ENCODE assay signal across 23 cellular contexts in genomic region chr15:27897481-27897880, GRCh38.
"Had no signal": no experiment of that assay in that cellular context is flagged by ENCODE, and none has a peak within 500 bp of the region (broad histone marks: within the 10 kb centered on the region; RNA-seq: fewer than 3 reads in every experiment).

No MANE protein-coding gene starts in this region.

- DNase-seq: erythroblast; foreskin melanocyte; head of caudate nucleus; left colon; left ventricle myocardium superior; mesendoderm; naive B cell; nephron progenitor cell; psoas muscle; retina; spleen; stimulated activated CD4-positive, alpha-beta T cell treated with anti-CD3 and anti-CD28 coated beads, Interleukin-15, amount 100 ng/mL, for 24 hours; stimulated activated CD4-positive, alpha-beta T cell treated with anti-CD3 and anti-CD28 coated beads, Interleukin-1b, Interleukin-23, amount 100 ng/mL, for 48 hours; stimulated activated CD4-positive, alpha-beta T cell treated with anti-CD3 and anti-CD28 coated beads, Interleukin-4, amount 100 ng/mL, for 24 hours; stimulated activated naive CD8-positive, alpha-beta T cell treated with anti-CD3 and anti-CD28 coated beads, Interleukin-15, amount 100 ng/mL, for 72 hours; transverse colon had no signal

- H3K4me3 ChIP-seq: hepatocyte, lung, psoas muscle, spleen, thoracic aorta, transverse colon had no signal

- FAIRE-seq: colon had no signal

- H3K4me2 ChIP-seq: hepatocyte had no signal

- H3K27me3 ChIP-seq: hepatocyte, spleen, transverse colon had no signal

- H3K27me3 Mint-ChIP-seq: dendritic cell treated with granulocyte-macrophage colony-stimulating factor and Interleukin-4, amounts not matched to agents 40 ng/mL and 50 ng/mL, for 4 days; stimulated activated memory B cell treated with anti-CD40 and anti-IgM and Interleukin-4, amounts not matched to agents 10 μg/mL and 1 μg/mL and 100 μg/mL, for 72 hours; stimulated activated naive CD8-positive, alpha-beta T cell treated with anti-CD3 and anti-CD28 coated beads, Interleukin-15, amount 100 ng/mL, for 72 hours had no signal

- H3K36me3 Mint-ChIP-seq: stimulated activated memory B cell treated with anti-CD40 and anti-IgM and Interleukin-4, amounts not matched to agents 10 μg/mL and 1 μg/mL and 100 μg/mL, for 72 hours had no signal

- H3K79me2 ChIP-seq: hepatocyte had no signal

- H3K4me1 ChIP-seq: psoas muscle, spleen, transverse colon had no signal

- H3K4me1 Mint-ChIP-seq: nephron progenitor cell; stimulated activated memory B cell treated with anti-CD40 and anti-IgM and Interleukin-4, amounts not matched to agents 10 μg/mL and 1 μg/mL and 100 μg/mL, for 72 hours; stimulated activated naive CD8-positive, alpha-beta T cell treated with anti-CD3 and anti-CD28 coated beads, Interleukin-15, amount 100 ng/mL, for 72 hours had no signal

- H3K27ac ChIP-seq: hepatocyte, psoas muscle, spleen, thoracic aorta, transverse colon had no signal

- H3K4me3 Mint-ChIP-seq: dendritic cell treated with granulocyte-macrophage colony-stimulating factor and Interleukin-4, amounts not matched to agents 40 ng/mL and 50 ng/mL, for 4 days; nephron progenitor cell; stimulated activated memory B cell treated with anti-CD40 and anti-IgM and Interleukin-4, amounts not matched to agents 10 μg/mL and 1 μg/mL and 100 μg/mL, for 72 hours; stimulated activated naive CD8-positive, alpha-beta T cell treated with anti-CD3 and anti-CD28 coated beads, Interleukin-15, amount 100 ng/mL, for 72 hours had no signal

- H2AFZ ChIP-seq: hepatocyte had no signal

- ATAC-seq: left colon; left ventricle myocardium superior; psoas muscle; sciatic nerve; stimulated activated memory B cell treated with anti-CD40 and anti-IgM and Interleukin-4, amounts not matched to agents 10 μg/mL and 1 μg/mL and 100 μg/mL, for 72 hours; stimulated activated naive CD8-positive, alpha-beta T cell treated with anti-CD3 and anti-CD28 coated beads, Interleukin-15, amount 100 ng/mL, for 72 hours had no signal

- H3K36me3 ChIP-seq: spleen, thoracic aorta, transverse colon had no signal

- H3K27ac Mint-ChIP-seq: dendritic cell treated with granulocyte-macrophage colony-stimulating factor and Interleukin-4, amounts not matched to agents 40 ng/mL and 50 ng/mL, for 4 days; naive B cell; nephron progenitor cell; stimulated activated memory B cell treated with anti-CD40 and anti-IgM and Interleukin-4, amounts not matched to agents 10 μg/mL and 1 μg/mL and 100 μg/mL, for 72 hours; stimulated activated naive CD8-positive, alpha-beta T cell treated with anti-CD3 and anti-CD28 coated beads, Interleukin-15, amount 100 ng/mL, for 72 hours had no signal
